In the genomic region with DNA sequence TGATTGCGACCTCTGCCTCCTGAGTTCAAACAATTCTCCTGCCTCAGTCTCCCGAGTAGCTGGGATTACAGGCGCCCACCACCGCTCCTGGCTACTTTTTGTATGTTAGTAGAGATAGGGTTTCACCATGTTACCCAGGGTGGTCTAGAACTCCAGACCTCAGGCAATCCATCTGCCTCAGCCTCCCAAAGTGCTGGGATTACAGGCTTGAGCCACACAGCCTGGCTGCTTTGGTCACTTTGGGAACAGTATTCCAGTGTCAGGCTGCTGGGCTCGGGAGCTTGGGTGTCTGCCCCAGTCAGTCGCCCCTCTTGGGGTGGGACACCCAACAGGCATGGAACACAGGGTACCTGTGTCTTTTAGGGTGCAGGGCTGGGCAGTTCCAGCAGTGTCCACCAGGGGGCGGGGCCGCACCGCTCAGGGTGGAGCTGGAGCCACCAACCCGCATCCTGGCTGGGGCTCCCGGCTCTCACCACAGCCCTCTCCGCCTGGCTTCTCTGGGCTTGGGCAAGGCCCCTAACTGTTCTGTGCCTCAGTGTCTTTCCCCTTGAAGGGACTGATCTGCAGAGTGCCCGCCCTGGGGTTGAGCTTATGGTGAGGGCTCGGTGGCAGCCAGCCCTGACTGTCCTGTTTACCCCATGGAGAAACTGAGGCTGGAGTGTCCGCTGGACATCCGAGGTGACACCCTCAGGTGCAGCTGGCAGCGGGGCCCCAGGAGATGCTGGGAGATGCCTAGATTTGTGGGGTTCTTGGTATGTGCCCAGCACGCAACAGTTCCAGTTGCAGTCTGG, we compare ENCODE assay signal across 32 cellular contexts. TPM values are rescaled to one million over a fixed set of nuclear protein-coding genes. Genes with fewer than 3 reads are reported as not detected.
DNase-seq lines count a peak whose midpoint lies in the region; ATAC-seq, FAIRE-seq and TF ChIP-seq lines count a peak whose summit lies in the region.
"Had no signal": no experiment of that assay in that cellular context is flagged by ENCODE, and none has a peak within 500 bp of the region (broad histone marks: within the 10 kb centered on the region; RNA-seq: fewer than 3 reads in every experiment).

No MANE protein-coding gene starts in this region.

- H2BK120ac ChIP-seq in neuronal stem cell (ENCODE audit: low read depth, low read length) = no peak overlapping the region

- CTCF ChIA-PET in CD4-positive, alpha-beta memory T cell (lab: Charles Lee; ENCODE audit: partially characterized antibody) = interaction anchor here (0.8 to 4.0 kb wide), 22 partner anchors 9 to 524 kb away, joined by 3 to 60 read pairs (median 4); a partner anchor contains a TSS

- H3K9me3 ChIP-seq in CD4-positive, alpha-beta memory T cell (ENCODE audit: control insufficient read depth in 1 of 2, low read length in 2 of 2) = no peaks in the 10 kb centered on the region
- H3K9me3 ChIP-seq in neuronal stem cell (replicated peaks in 1 of 2; ENCODE audit: control insufficient read depth in 2 of 2, insufficient read depth in 1 of 2, low read depth in 1 of 2, low read length in 2 of 2) = peaks cover 0 to 4% of the 10 kb centered on the region in 2 donors
- H3K9me3 ChIP-seq: SK-N-SH had no signal

- H2BK5ac ChIP-seq in neuronal stem cell (ENCODE audit: low read length) = peak overlapping the region; percentile 66

- H3K27me3 ChIP-seq in CD4-positive, alpha-beta memory T cell (ENCODE audit: insufficient read depth, low read length) = no peaks in the 10 kb centered on the region
- H3K27me3 ChIP-seq in neuronal stem cell (ENCODE audit: control insufficient read depth in 3 of 3, insufficient read depth in 3 of 3, low read depth in 1 of 3, low read length in 3 of 3) = peaks cover 0 to 3% (median 0%) of the 10 kb centered on the region in 3 experiments
- H3K27me3 ChIP-seq: upper lobe of right lung had no signal

- H3K27ac Mint-ChIP-seq in CD4-positive, alpha-beta memory T cell = no peak overlapping the region
- no peak overlapping the region for H3K27ac Mint-ChIP-seq in chondrocyte (ENCODE audit: unreplicated experiment)
- H3K27ac Mint-ChIP-seq: activated B cell treated with CpG ODN at 0.5 μM for 24 hours; activated naive CD8-positive, alpha-beta T cell treated with anti-CD3 and anti-CD28 coated beads, Interleukin-2, amount 10 ng/mL, durations not matched to agents 7 days and 5 days; natural killer cell treated with Interleukin-12 subunit alpha and Interleukin-12 subunit beta and Interleukin-15 and Interleukin-18, amount 100 ng/mL, for 72 hours had no signal

- H2AFZ ChIP-seq in neuronal stem cell (ENCODE audit: low read length) = no peak overlapping the region
- H2AFZ ChIP-seq: PC-9 had no signal

- no peak overlapping the region for H3K23ac ChIP-seq in neuronal stem cell (ENCODE audit: low read depth, low read length, poor library complexity)

- H3K9ac ChIP-seq in neuronal stem cell (ENCODE audit: low read depth, low read length, poor library complexity) = no peak overlapping the region
- H3K9ac ChIP-seq: SK-N-SH had no signal

- no peak for ATAC-seq in GM18858 (IDR thresholded peaks at IDR 0.05; ENCODE audit: unreplicated experiment)
- ATAC-seq: heart left ventricle; natural killer cell treated with Interleukin-12 subunit alpha and Interleukin-12 subunit beta and Interleukin-15 and Interleukin-18, amount 100 ng/mL, for 72 hours; stimulated activated naive CD8-positive, alpha-beta T cell treated with anti-CD3 and anti-CD28 coated beads, Interleukin-15, Interleukin-2, amounts not matched to agents 100 U/mL and 50 U/mL, for 24 hours had no signal

- POLR2A ChIA-PET in CD4-positive, alpha-beta memory T cell (lab: Charles Lee; ENCODE audit: partially characterized antibody) = interaction anchor here (1.1 to 1.8 kb wide), 7 partner anchors 11 to 286 kb away, joined by 3 to 8 read pairs (median 4); no protein-coding TSS in a partner anchor

- H3K27ac ChIP-seq in CD4-positive, alpha-beta memory T cell (ENCODE audit: low read depth, low read length) = no peak overlapping the region
- H3K27ac ChIP-seq in neuronal stem cell (replicated peaks; ENCODE audit: low read length) = no peak overlapping the region
- H3K27ac ChIP-seq: PC-9 had no signal

- H3K18ac ChIP-seq in neuronal stem cell (ENCODE audit: low read length) = no peak overlapping the region

- H4K91ac ChIP-seq in neuronal stem cell (ENCODE audit: low read depth, low read length, poor library complexity) = no peak overlapping the region

- H3K4ac ChIP-seq in neuronal stem cell (ENCODE audit: low read length) = no peak overlapping the region

- peak in 4 of 5 donors; percentile 26 to 48 (median 28) for DNase-seq in CD4-positive, alpha-beta memory T cell
- DNase-seq in GM18507 (ENCODE audit: extremely low spot score, insufficient read length, low read depth) (no peak), chondrocyte (ENCODE audit: low spot score) (peak; percentile 82), neuronal stem cell (ENCODE audit: low spot score) (no peak), A172 (ENCODE audit: low spot score) (no peak), UCSD-AML1 (lab: John Stamatoyannopoulos, UW; ENCODE audit: unreplicated experiment) (no peak)
- DNase-seq: activated B cell treated with CpG ODN at 0.5 μM for 24 hours; activated CD4-positive, alpha-beta T cell treated with anti-CD3 and anti-CD28 coated beads, Interleukin-2, amount 50 U/mL, for 4 hours; activated effector memory CD4-positive, alpha-beta T cell treated with Interleukin-2 at 50 U/mL for 16 hours; activated naive CD8-positive, alpha-beta T cell treated with anti-CD3 and anti-CD28 coated beads, Interleukin-2, amount 10 ng/mL, durations not matched to agents 7 days and 5 days; caudate nucleus; KG1; NCI-H1417; NCI-H2029; NCI-H69; SK-N-SH; stimulated activated naive CD8-positive, alpha-beta T cell treated with anti-CD3 and anti-CD28 coated beads, Interleukin-15, Interleukin-2, amounts not matched to agents 100 U/mL and 50 U/mL, for 24 hours; upper lobe of right lung had no signal

- no peaks in the 10 kb centered on the region for H3K4me1 ChIP-seq in CD4-positive, alpha-beta memory T cell (ENCODE audit: insufficient read depth, low read length)
- peaks cover 3 to 9% of the 10 kb centered on the region in 2 donors for H3K4me1 ChIP-seq in neuronal stem cell (ENCODE audit: control insufficient read depth in 2 of 2, insufficient read depth in 1 of 2, low read depth in 1 of 2, low read length in 2 of 2)

- no peak for TF ChIP-seq CTCF in chondrocyte (IDR thresholded peaks at IDR 0.05)

- no peak overlapping the region for H3K4me3 ChIP-seq in CD4-positive, alpha-beta memory T cell (ENCODE audit: low read length in 2 of 2)
- H3K4me3 ChIP-seq in neuronal stem cell (ENCODE audit: low read length in 2 of 2) = no peak overlapping the region
- H3K4me3 ChIP-seq: esophagus muscularis mucosa, heart left ventricle, lung, PC-9, skin epidermis, upper lobe of right lung had no signal

- intact Hi-C loops in CD4-positive, alpha-beta memory T cell (cut with micrococcal nuclease) = loop anchor here (1.0 to 2.0 kb wide), 3 partner anchors 47 to 273 kb away; no protein-coding TSS in a partner anchor

- no peak overlapping the region for H3K4me2 ChIP-seq in neuronal stem cell (ENCODE audit: insufficient read depth, low read length, poor library complexity, severe bottlenecking)
- H3K4me2 ChIP-seq: PC-9, SK-N-SH had no signal

- peaks cover 0 to 9% (median 2%) of the 10 kb centered on the region in 4 donors for H3K4me1 Mint-ChIP-seq in CD4-positive, alpha-beta memory T cell
- H3K4me1 Mint-ChIP-seq in chondrocyte (ENCODE audit: low read depth) = peaks cover 24% of the 10 kb centered on the region

- no peak overlapping the region for H2BK12ac ChIP-seq in neuronal stem cell (ENCODE audit: low read length)

- FAIRE-seq in GM18507 (lab: Jason Lieb, UNC) = peak; percentile 74

- WGBS in neuronal stem cell (ENCODE audit: extremely low coverage in 2 of 2, insufficient read length in 2 of 2, insufficient replicate concordance in 1 of 2), 2 donors = no CpG with 5 or more reads among the region's 18 CpGs

- no peaks in the 10 kb centered on the region for H3K36me3 Mint-ChIP-seq in CD4-positive, alpha-beta memory T cell
- H3K36me3 Mint-ChIP-seq in chondrocyte (ENCODE audit: low read depth) = no peaks in the 10 kb centered on the region
- H3K36me3 Mint-ChIP-seq: activated naive CD8-positive, alpha-beta T cell treated with anti-CD3 and anti-CD28 coated beads, Interleukin-2, amount 10 ng/mL, durations not matched to agents 7 days and 5 days; natural killer cell treated with Interleukin-12 subunit alpha and Interleukin-12 subunit beta and Interleukin-15 and Interleukin-18, amount 100 ng/mL, for 72 hours had no signal

- H2AK5ac ChIP-seq in neuronal stem cell (ENCODE audit: low read depth, low read length) = no peak overlapping the region

- no peaks in the 10 kb centered on the region for H3K27me3 Mint-ChIP-seq in CD4-positive, alpha-beta memory T cell
- H3K27me3 Mint-ChIP-seq in chondrocyte (ENCODE audit: low read depth) = no peaks in the 10 kb centered on the region
- H3K27me3 Mint-ChIP-seq: activated B cell treated with CpG ODN at 0.5 μM for 24 hours; dendritic cell treated with granulocyte-macrophage colony-stimulating factor and Interleukin-4, amounts not matched to agents 40 ng/mL and 50 ng/mL, for 4 days; natural killer cell treated with Interleukin-12 subunit alpha and Interleukin-12 subunit beta and Interleukin-15 and Interleukin-18, amount 100 ng/mL, for 72 hours had no signal

- H3K9me3 Mint-ChIP-seq in CD4-positive, alpha-beta memory T cell = peaks cover 0 to 3% (median 0%) of the 10 kb centered on the region in 8 donors
- no peaks in the 10 kb centered on the region for H3K9me3 Mint-ChIP-seq in chondrocyte (ENCODE audit: low read depth)
- H3K9me3 Mint-ChIP-seq: activated B cell treated with CpG ODN at 0.5 μM for 24 hours; activated naive CD8-positive, alpha-beta T cell treated with anti-CD3 and anti-CD28 coated beads, Interleukin-2, amount 10 ng/mL, durations not matched to agents 7 days and 5 days; HFFc6; natural killer cell treated with Interleukin-12 subunit alpha and Interleukin-12 subunit beta and Interleukin-15 and Interleukin-18, amount 100 ng/mL, for 72 hours had no signal

- H2BK15ac ChIP-seq in neuronal stem cell (ENCODE audit: low read length) = no peak overlapping the region

- no peak overlapping the region for H3K14ac ChIP-seq in neuronal stem cell (ENCODE audit: low read length)

- H4K8ac ChIP-seq in neuronal stem cell (ENCODE audit: low read depth, low read length) = no peak overlapping the region

- H3K79me1 ChIP-seq in neuronal stem cell (ENCODE audit: low read depth, low read length) = peaks cover 7% of the 10 kb centered on the region

- no peak overlapping the region for H3K4me3 Mint-ChIP-seq in CD4-positive, alpha-beta memory T cell
- no peak overlapping the region for H3K4me3 Mint-ChIP-seq in chondrocyte (ENCODE audit: unreplicated experiment)
- H3K4me3 Mint-ChIP-seq: activated B cell treated with CpG ODN at 0.5 μM for 24 hours; activated naive CD8-positive, alpha-beta T cell treated with anti-CD3 and anti-CD28 coated beads, Interleukin-2, amount 10 ng/mL, durations not matched to agents 7 days and 5 days; dendritic cell treated with granulocyte-macrophage colony-stimulating factor and Interleukin-4, amounts not matched to agents 40 ng/mL and 50 ng/mL, for 4 days; natural killer cell treated with Interleukin-12 subunit alpha and Interleukin-12 subunit beta and Interleukin-15 and Interleukin-18, amount 100 ng/mL, for 72 hours had no signal

- H3K36me3 ChIP-seq in CD4-positive, alpha-beta memory T cell (ENCODE audit: insufficient read depth, low read length) = no peaks in the 10 kb centered on the region
- peaks cover 0 to 1% of the 10 kb centered on the region in 2 donors for H3K36me3 ChIP-seq in neuronal stem cell (replicated peaks in 1 of 2; ENCODE audit: control insufficient read depth in 2 of 2, insufficient read depth in 2 of 2, low read length in 2 of 2)
- H3K36me3 ChIP-seq: heart left ventricle, upper lobe of right lung had no signal

RNA-seq across cellular contexts. Expression of a gene that starts 6.4 kb away (rescaled TPM):
- 100 to 1,000 TPM; 102 to 106 TPM for total RNA-seq in CD4-positive, alpha-beta memory T cell
- not detected for polyA plus RNA-seq in CD4-positive, alpha-beta memory T cell
- 27.7 to 40.8 TPM (median 32.9 TPM) in 3 replicates for total RNA-seq in chondrocyte
- polyA plus RNA-seq in neuronal stem cell (2013, experiment 1 of 2) = not detected
- polyA plus RNA-seq in neuronal stem cell (2013, experiment 2 of 2) = not detected
- not detected in 2 replicates for total RNA-seq in A172 (2014; rRNA removed; shearing (Covaris generic))
- total RNA-seq: G401, HT-29, mononuclear cell, osteoblast had no signal
- polyA plus RNA-seq: CD14-positive monocyte, heart left ventricle, lung, SK-N-SH had no signal

RNA-seq across cellular contexts. Expression of a gene that starts 34.8 kb away (rescaled TPM):
- 10 to 100 TPM; 30.3 to 32.7 TPM for total RNA-seq in CD4-positive, alpha-beta memory T cell
- 10 to 100 TPM; 14.6 to 16.5 TPM for polyA plus RNA-seq in CD4-positive, alpha-beta memory T cell
- total RNA-seq in chondrocyte = 22.2 to 24.2 TPM (median 23.9 TPM) in 3 replicates
- 31.5 TPM for polyA plus RNA-seq in neuronal stem cell (2013, experiment 1 of 2)
- polyA plus RNA-seq in neuronal stem cell (2013, experiment 2 of 2) = 31.4 TPM
- total RNA-seq in A172 (2014; rRNA removed; shearing (Covaris generic)) = 35.7 and 42.3 TPM in 2 replicates

Comparison
In these comparisons a context has a peak if more than half of its experiments do, and no peak if none do; other contexts are left out.
1. DNase-seq: peak in CD4-positive, alpha-beta memory T cell (4 of 5) and chondrocyte (single experiment); none in GM18507 (single experiment), neuronal stem cell (single experiment), A172 (single experiment) and UCSD-AML1 (single experiment).
2. RNA of a gene that starts 6.4 kb away (total RNA-seq): 102 to 106 TPM in CD4-positive, alpha-beta memory T cell and 27.7 to 40.8 TPM in chondrocyte; not detected in A172; every median in the first group is over 10 times any median in the second.